ENCODE assay signal across 8 cellular contexts in the genomic region with DNA sequence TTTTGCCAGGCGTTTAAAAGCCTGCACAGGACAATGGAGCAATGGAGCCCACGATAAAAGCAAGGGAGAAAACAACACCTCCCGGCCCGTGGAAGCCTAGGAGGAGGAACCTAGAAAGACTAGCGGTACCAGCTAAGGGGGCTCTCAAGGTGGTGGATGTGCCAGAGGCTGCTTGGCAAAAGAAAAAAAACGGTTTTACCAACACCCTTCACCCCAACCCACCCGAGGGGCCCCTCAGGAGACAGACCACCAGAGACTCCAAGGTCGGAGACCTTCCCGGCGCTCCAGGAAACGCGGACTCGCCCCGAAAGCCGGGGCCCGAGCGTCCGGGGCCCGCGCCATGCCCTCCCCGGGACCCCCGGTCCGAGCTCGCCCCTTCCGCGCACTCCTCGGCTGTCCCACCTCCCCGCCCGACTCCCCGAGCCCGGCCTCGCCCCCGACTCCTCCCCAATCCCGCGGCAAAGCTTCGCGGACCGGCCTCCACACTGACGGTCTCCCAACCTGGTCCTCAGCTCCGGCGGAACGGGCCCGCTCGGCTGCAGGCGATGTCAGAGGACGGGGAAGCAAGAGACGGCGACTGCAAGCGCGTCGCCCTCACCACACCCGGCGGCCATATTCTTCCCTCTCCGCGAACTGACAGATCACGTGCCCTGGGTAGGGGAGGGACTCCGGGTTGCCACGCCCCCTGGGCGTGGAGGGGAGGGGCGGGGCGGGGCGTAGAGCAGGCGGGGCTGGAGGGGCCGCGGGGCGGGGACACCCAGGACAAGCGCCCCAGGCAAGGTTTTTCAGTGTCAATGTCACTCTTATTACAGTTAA. TPM values are rescaled to one million over a fixed set of nuclear protein-coding genes. Genes with fewer than 3 reads are reported as not detected.
DNase-seq lines count a peak whose midpoint lies in the region; ATAC-seq and TF ChIP-seq lines count a peak whose summit lies in the region.

A gene (minus strand): TSS at position 635 of the 816 bp plus-strand sequence. CDS start 10,520 bp downstream, outside the sequence.

- 0 to 2% (median 1%) methylated on average over 17 to 67 of the region's 67 CpGs for WGBS in stomach, 5 donors

- TF ChIP-seq POLR2A in stomach (IDR thresholded peaks at IDR 0.05): peak in 1 of 4 donors; percentile 40

- H3K9me3 Mint-ChIP-seq in GM23338: peaks cover 8% of the 10 kb centered on the region; the same call in 1 of the 3 replicates

- no peak for TF ChIP-seq RAD21 in neural cell (conservative IDR thresholded peaks at IDR 0.05)

- H3F3A ChIP-seq in GM23338 (replicated peaks; ENCODE audit: low read depth): no peaks in the 10 kb centered on the region
- H3F3A ChIP-seq in neural cell (ENCODE audit: insufficient read depth, low read length, poor library complexity, severe bottlenecking): no peaks in the 10 kb centered on the region

- peak within 1 kb of the TSS; percentile 90 for H3K4me3 ChIP-seq in GM23338
- peak within 1 kb of the TSS; percentile 96 for H3K4me3 ChIP-seq in fibroblast of villous mesenchyme (ENCODE audit: low read depth, low read length)
- H3K4me3 ChIP-seq in neural cell (ENCODE audit: low read length): peak within 1 kb of the TSS; percentile 94
- H3K4me3 ChIP-seq in stomach: peak within 1 kb of the TSS; percentile 74 to 99 (median 98)

- peak; percentile 10 for TF ChIP-seq EP300 in neural cell (conservative IDR thresholded peaks at IDR 0.05; ENCODE audit: poor library complexity, severe bottlenecking)
- no peak for TF ChIP-seq EP300 in stomach (IDR thresholded peaks at IDR 0.05)

- peak within 1 kb of the TSS; percentile 97 for H3K9ac ChIP-seq in neural cell (ENCODE audit: low read length)

- H3K79me2 ChIP-seq in GM23338 (replicated peaks; ENCODE audit: insufficient read depth) (peaks cover 37% of the 10 kb centered on the region), neural cell (replicated peaks; ENCODE audit: insufficient read depth, low read length) (peaks cover 51% of the 10 kb centered on the region)

- no peaks in the 10 kb centered on the region; the same call in 2 of the 3 replicates for H3K36me3 Mint-ChIP-seq in GM23338 (ENCODE audit: low read depth)

- H3K4me2 ChIP-seq in GM23338 (peak within 1 kb of the TSS; percentile 99), neural cell (ENCODE audit: low read length) (peak within 1 kb of the TSS; percentile 88)

- H3K4me1 ChIP-seq in GM23338 (ENCODE audit: insufficient read depth) (peaks cover 7% of the 10 kb centered on the region), stomach (peaks cover 12 to 46% (median 39%) of the 10 kb centered on the region in 4 donors)

- H3K27ac Mint-ChIP-seq in GM23338: peak within 1 kb of the TSS; percentile 81; the same call in 1 of the 2 replicates

- intact Hi-C loops in stomach (cut with DNase I; ENCODE audit: low total_unique reads): no loop called here

- no peak for TF ChIP-seq CTCF in GM23338 (conservative IDR thresholded peaks at IDR 0.05; ENCODE audit: low read depth in 2 of 2)
- TF ChIP-seq CTCF in fibroblast of villous mesenchyme (IDR thresholded peaks at IDR 0.05; ENCODE audit: insufficient read depth, low read depth, low read length): no peak
- TF ChIP-seq CTCF in neural cell (IDR thresholded peaks at IDR 0.05; ENCODE audit: poor library complexity, severe bottlenecking): no peak
- TF ChIP-seq CTCF in stomach (IDR thresholded peaks at IDR 0.05): no peak

- H3K27me3 Mint-ChIP-seq in GM23338 (ENCODE audit: insufficient read depth, low read depth, poor library complexity): peaks cover 4% of the 10 kb centered on the region

- H3K27ac ChIP-seq in GM23338 (ENCODE audit: low read depth): no peak within 1 kb of the TSS
- H3K27ac ChIP-seq in neural cell (ENCODE audit: low read length): peak within 1 kb of the TSS; percentile 89
- peak within 1 kb of the TSS; percentile 77 to 93 (median 90) for H3K27ac ChIP-seq in stomach

- peaks cover 10% of the 10 kb centered on the region; the same call in 1 of the 3 replicates for H3K4me1 Mint-ChIP-seq in GM23338

- DNase-seq in EL: peak; percentile 84
- peak; percentile 83 for DNase-seq in GM23338 (ENCODE audit: low spot score)
- peak; percentile 77 for DNase-seq in LHCN-M2 (ENCODE audit: low read depth)
- peak; percentile 63 to 74 for DNase-seq in SHP77 (lab: John Stamatoyannopoulos, UW)
- DNase-seq in activated gamma-delta T cell (lab: John Stamatoyannopoulos, UW): peak; percentile 68
- peak; percentile 84 for DNase-seq in fibroblast of villous mesenchyme (ENCODE audit: low read depth)
- DNase-seq in stomach: peak; percentile 86

- peak; percentile 88 for ATAC-seq in GM23338

- H2AFZ ChIP-seq in GM23338: peak within 1 kb of the TSS; percentile 97
- peak within 1 kb of the TSS; percentile 77 for H2AFZ ChIP-seq in neural cell (ENCODE audit: low read depth, low read length)

- H3K9me2 ChIP-seq in GM23338 (ENCODE audit: insufficient read depth) (no peaks in the 10 kb centered on the region), neural cell (ENCODE audit: insufficient read depth, low read length) (no peaks in the 10 kb centered on the region)

- H3K36me3 ChIP-seq in GM23338 (ENCODE audit: insufficient read depth): no peaks in the 10 kb centered on the region
- no peaks in the 10 kb centered on the region for H3K36me3 ChIP-seq in neural cell (ENCODE audit: insufficient read depth, low read length)
- H3K36me3 ChIP-seq in stomach: no peaks in the 10 kb centered on the region

- H3K9me3 ChIP-seq in neural cell (ENCODE audit: low read length) (no peaks in the 10 kb centered on the region), stomach (no peaks in the 10 kb centered on the region)

- 0 out of 2 replicates have a peak, but pooled peaks cover 3% of the 10 kb centered on the region for H4K20me1 ChIP-seq in GM23338 (replicated peaks; ENCODE audit: insufficient read depth)
- H4K20me1 ChIP-seq in neural cell (ENCODE audit: insufficient read depth): peaks cover 26% of the 10 kb centered on the region

- H3K27me3 ChIP-seq in GM23338 (ENCODE audit: insufficient read depth) (no peaks in the 10 kb centered on the region), neural cell (ENCODE audit: insufficient read depth, low read depth, low read length) (no peaks in the 10 kb centered on the region), stomach (no peaks in the 10 kb centered on the region)

- peak within 1 kb of the TSS; percentile 99 for H3K4me3 Mint-ChIP-seq in GM23338

TF ChIP-seq in GM23338, 12 proteins besides CTCF, POLR2A, EP300 and RAD21:
- TF ChIP-seq EZH2phosphoT487 (IDR thresholded peaks at IDR 0.05; ENCODE audit: unreplicated experiment) (no peak), NANOG (IDR thresholded peaks at IDR 0.05; ENCODE audit: borderline replicate concordance) (no peak), POLR2AphosphoS5 (IDR thresholded peaks at IDR 0.05; ENCODE audit: low read depth) (peak; percentile 85)
- TF ChIP-seq, protein P1, sequence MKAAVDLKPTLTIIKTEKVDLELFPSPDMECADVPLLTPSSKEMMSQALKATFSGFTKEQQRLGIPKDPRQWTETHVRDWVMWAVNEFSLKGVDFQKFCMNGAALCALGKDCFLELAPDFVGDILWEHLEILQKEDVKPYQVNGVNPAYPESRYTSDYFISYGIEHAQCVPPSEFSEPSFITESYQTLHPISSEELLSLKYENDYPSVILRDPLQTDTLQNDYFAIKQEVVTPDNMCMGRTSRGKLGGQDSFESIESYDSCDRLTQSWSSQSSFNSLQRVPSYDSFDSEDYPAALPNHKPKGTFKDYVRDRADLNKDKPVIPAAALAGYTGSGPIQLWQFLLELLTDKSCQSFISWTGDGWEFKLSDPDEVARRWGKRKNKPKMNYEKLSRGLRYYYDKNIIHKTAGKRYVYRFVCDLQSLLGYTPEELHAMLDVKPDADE (IDR thresholded peaks at IDR 0.05): peak; percentile 36; the same call in 1 of the 2 replicates

TF ChIP-seq in neural cell, 6 proteins besides CTCF, POLR2A, EP300 and RAD21:
- no peak for TF ChIP-seq SMC3 (conservative IDR thresholded peaks at IDR 0.05; ENCODE audit: poor library complexity)
- TF ChIP-seq, protein P2, sequence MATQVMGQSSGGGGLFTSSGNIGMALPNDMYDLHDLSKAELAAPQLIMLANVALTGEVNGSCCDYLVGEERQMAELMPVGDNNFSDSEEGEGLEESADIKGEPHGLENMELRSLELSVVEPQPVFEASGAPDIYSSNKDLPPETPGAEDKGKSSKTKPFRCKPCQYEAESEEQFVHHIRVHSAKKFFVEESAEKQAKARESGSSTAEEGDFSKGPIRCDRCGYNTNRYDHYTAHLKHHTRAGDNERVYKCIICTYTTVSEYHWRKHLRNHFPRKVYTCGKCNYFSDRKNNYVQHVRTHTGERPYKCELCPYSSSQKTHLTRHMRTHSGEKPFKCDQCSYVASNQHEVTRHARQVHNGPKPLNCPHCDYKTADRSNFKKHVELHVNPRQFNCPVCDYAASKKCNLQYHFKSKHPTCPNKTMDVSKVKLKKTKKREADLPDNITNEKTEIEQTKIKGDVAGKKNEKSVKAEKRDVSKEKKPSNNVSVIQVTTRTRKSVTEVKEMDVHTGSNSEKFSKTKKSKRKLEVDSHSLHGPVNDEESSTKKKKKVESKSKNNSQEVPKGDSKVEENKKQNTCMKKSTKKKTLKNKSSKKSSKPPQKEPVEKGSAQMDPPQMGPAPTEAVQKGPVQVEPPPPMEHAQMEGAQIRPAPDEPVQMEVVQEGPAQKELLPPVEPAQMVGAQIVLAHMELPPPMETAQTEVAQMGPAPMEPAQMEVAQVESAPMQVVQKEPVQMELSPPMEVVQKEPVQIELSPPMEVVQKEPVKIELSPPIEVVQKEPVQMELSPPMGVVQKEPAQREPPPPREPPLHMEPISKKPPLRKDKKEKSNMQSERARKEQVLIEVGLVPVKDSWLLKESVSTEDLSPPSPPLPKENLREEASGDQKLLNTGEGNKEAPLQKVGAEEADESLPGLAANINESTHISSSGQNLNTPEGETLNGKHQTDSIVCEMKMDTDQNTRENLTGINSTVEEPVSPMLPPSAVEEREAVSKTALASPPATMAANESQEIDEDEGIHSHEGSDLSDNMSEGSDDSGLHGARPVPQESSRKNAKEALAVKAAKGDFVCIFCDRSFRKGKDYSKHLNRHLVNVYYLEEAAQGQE (IDR thresholded peaks at IDR 0.05; ENCODE audit: borderline replicate concordance): peak; percentile 90
- no peak for TF ChIP-seq EZH2 (IDR thresholded peaks at IDR 0.05; ENCODE audit: borderline replicate concordance, insufficient read depth, low read length, poor library complexity, severe bottlenecking)
- peak; percentile 99 for TF ChIP-seq POLR2AphosphoS5 (IDR thresholded peaks at IDR 0.05)
- TF ChIP-seq TAF1 (IDR thresholded peaks at IDR 0.05; ENCODE audit: low read depth): peak; percentile 95
- TF ChIP-seq MXI1 (conservative IDR thresholded peaks at IDR 0.05; ENCODE audit: poor library complexity, severe bottlenecking): peak; percentile 66

RNA-seq across cellular contexts. Expression of the gene that starts here (rescaled TPM):
- total RNA-seq in GM23338 (2014; rRNA removed; shearing (Covaris generic)): 38.2 and 41.9 TPM in 2 replicates
- polyA plus RNA-seq in GM23338 (2016; fragmentation: Nextera tagmentation; extraction: Ambion mirVana): 11.4 and 12.8 TPM in 2 replicates
- 35.5 and 43.1 TPM in 2 replicates for total RNA-seq in LHCN-M2 (2014; rRNA removed)
- polyA plus RNA-seq in LHCN-M2 (2012): 12.9 TPM
- total RNA-seq in fibroblast of villous mesenchyme: 77.0 and 91.5 TPM in 2 replicates
- 329 and 338 TPM in 2 replicates for polyA plus RNA-seq in neural cell
- polyA minus RNA-seq in neural cell: 1,025 and 1,187 TPM in 2 replicates
- 100 to 1,000 TPM in 2 of 5 donors, 10 to 100 TPM in 3; 53.7 to 160 (median 86.2) TPM for total RNA-seq in stomach
- 1 to 10 TPM; 3.8 to 8.6 (median 4.0) TPM for polyA plus RNA-seq in stomach

Comparison
In these comparisons a context has a peak if more than half of its experiments do, and no peak if none do; other contexts are left out.
1. RNA of the gene that starts here (polyA plus RNA-seq): 329 to 338 TPM in neural cell; 11.4 to 12.8 TPM in GM23338 and 3.8 to 8.6 TPM in stomach; every median in the first group is over 10 times any median in the second.
2. Peak in every context shown above with its lines, with median percentiles within 50 percentile points of each other: DNase-seq and H3K4me3 ChIP-seq.